Comparison of ENCODE assay signal across 16 cellular contexts in genomic region chr2:160242863-160243552, GRCh38. TPM values are rescaled to one million over a fixed set of nuclear protein-coding genes. Genes with fewer than 3 reads are reported as not detected.
A peak's percentile ranks its signal among the peaks of the same experiment; 100 is the strongest.
DNase-seq lines count a peak whose midpoint lies in the region; ATAC-seq and TF ChIP-seq lines count a peak whose summit lies in the region.
"Had no signal": no experiment of that assay in that cellular context is flagged by ENCODE, and none has a peak within 500 bp of the region (broad histone marks: within the 10 kb centered on the region; RNA-seq: fewer than 3 reads in every experiment).

No MANE protein-coding gene starts in this region.

- H3K79me1 ChIP-seq in IMR-90 (ENCODE audit: low read depth in 1 of 2, low read length in 2 of 2) = no peaks in the 10 kb centered on the region

- H2AFZ ChIP-seq in IMR-90 (replicated peaks; ENCODE audit: low read length, poor library complexity) = no peak overlapping the region

- no peak for TF ChIP-seq RAD21 in IMR-90 (IDR thresholded peaks at IDR 0.05; ENCODE audit: low read length)

- no peak overlapping the region for H3K9ac ChIP-seq in IMR-90 (ENCODE audit: low read depth, low read length)

- no peaks in the 10 kb centered on the region; the same call in 1 of the 2 replicates for H3K9me1 ChIP-seq in IMR-90 (ENCODE audit: insufficient read depth, low read length)

- intact Hi-C loops in IMR-90 (cut with micrococcal nuclease) (no loop called here), heart right ventricle (cut with DNase I) (no loop called here), psoas muscle (cut with DNase I) (no loop called here)

- dilution Hi-C loops in IMR-90 (cut with HindIII; ENCODE audit: low sequenced_read_pairs, unreplicated experiment) = no loop called here

- no peak overlapping the region for H2BK20ac ChIP-seq in IMR-90 (ENCODE audit: low read depth, low read length)

- no peaks in the 10 kb centered on the region for H4K20me1 ChIP-seq in IMR-90 (ENCODE audit: insufficient read depth, low read length)

- no peak overlapping the region for H3K4ac ChIP-seq in IMR-90 (ENCODE audit: low read depth, low read length)

- no peak for TF ChIP-seq POLR2A in IMR-90 (IDR thresholded peaks at IDR 0.05; ENCODE audit: low read depth, low read length)

- DNase-seq in IMR-90 (no peak), SJCRH30 (no peak), heart right ventricle (no peak), psoas muscle (no peak), DMS79 treated with DMSO at 0.1 percent for 48 hours (lab: John Stamatoyannopoulos, UW) (no peak)
- DNase-seq in central memory CD4-positive, alpha-beta T cell = no peak
- no peak for DNase-seq in activated CD4-positive, alpha-beta T cell treated with anti-CD3 and anti-CD28 coated beads for 1 hour
- DNase-seq: activated CD4-positive, alpha-beta T cell treated with anti-CD3 and anti-CD28 coated beads, Interleukin-2, amount 10 ng/mL, durations not matched to agents 7 days and 5 days; activated T-cell treated with anti-CD3 and anti-CD28 coated beads, Interleukin-2, amount 50 U/mL, for 24 hours; DMS153; esophagus squamous epithelium; NCI-H1930; NK-92 treated with Interleukin-12 subunit alpha and Interleukin-12 subunit beta, amount 100 ng/mL, for 24 hours had no signal

- H3K27me3 ChIP-seq in IMR-90 (ENCODE audit: control insufficient read depth, insufficient read depth, low read length) = no peaks in the 10 kb centered on the region
- H3K27me3 ChIP-seq in SJCRH30 = no peaks in the 10 kb centered on the region
- no peaks in the 10 kb centered on the region for H3K27me3 ChIP-seq in heart right ventricle
- no peaks in the 10 kb centered on the region for H3K27me3 ChIP-seq in psoas muscle (ENCODE audit: insufficient read depth in 3 of 3, low read length in 2 of 3)
- H3K27me3 ChIP-seq: esophagus squamous epithelium, SJSA1 had no signal

- H2BK15ac ChIP-seq in IMR-90 (ENCODE audit: low read depth, low read length) = no peak overlapping the region

- WGBS in IMR-90 (ENCODE audit: extremely low coverage in 2 of 2, insufficient read length in 1 of 2), 2 experiments = no CpG with 5 or more reads among the region's 3 CpGs
- 49 to 52% methylated on average over 3 of the region's 3 CpGs for WGBS in heart right ventricle, 2 donors
- 29 to 41% (median 32%) methylated on average over 3 of the region's 3 CpGs for WGBS in psoas muscle, 3 donors

- no TSS peak for BruUV-seq in IMR-90 (replicated peaks; lab: Mats Ljungman, UMichigan)

- no peak overlapping the region for H3K18ac ChIP-seq in IMR-90 (ENCODE audit: low read depth, low read length)

- H3K4me3 ChIP-seq in IMR-90 (ENCODE audit: insufficient read depth, low read depth, low read length) (no peak overlapping the region), SJCRH30 (no peak overlapping the region), heart right ventricle (no peak overlapping the region), psoas muscle (peak overlapping the region; percentile 36)
- H3K4me3 ChIP-seq: esophagus squamous epithelium, SJSA1 had no signal

- H3K9me3 ChIP-seq in IMR-90 (ENCODE audit: control insufficient read depth, insufficient read depth, low read length) (no peaks in the 10 kb centered on the region), SJCRH30 (replicated peaks) (no peaks in the 10 kb centered on the region), heart right ventricle (no peaks in the 10 kb centered on the region), psoas muscle (no peaks in the 10 kb centered on the region)
- H3K9me3 ChIP-seq: esophagus squamous epithelium, SJSA1 had no signal

- no peak overlapping the region for H2AK9ac ChIP-seq in IMR-90 (replicated peaks; ENCODE audit: low read depth, low read length, poor library complexity)

- H4K8ac ChIP-seq in IMR-90 (ENCODE audit: low read depth in 2 of 2, low read length in 2 of 2) = no peak overlapping the region

- no peak overlapping the region for H3K23ac ChIP-seq in IMR-90 (ENCODE audit: low read depth, low read length)

- H3K14ac ChIP-seq in IMR-90 (replicated peaks; ENCODE audit: low read depth, low read length) = peak overlapping the region; percentile 4; the same call in 1 of the 2 replicates

- 0 out of 2 replicates have a peak overlapping the region, but pooled peaks have one; percentile 54 for H2AK5ac ChIP-seq in IMR-90 (ENCODE audit: low read depth, low read length)

- peaks cover 7% of the 10 kb centered on the region for H3K4me1 ChIP-seq in IMR-90 (ENCODE audit: control insufficient read depth, insufficient read depth, low read length)
- peaks cover 41% of the 10 kb centered on the region for H3K4me1 ChIP-seq in SJCRH30
- H3K4me1 ChIP-seq in heart right ventricle = peaks cover 0 to 41% (median 22%) of the 10 kb centered on the region in 9 donors
- H3K4me1 ChIP-seq in psoas muscle = peaks cover 74% of the 10 kb centered on the region

- no peak overlapping the region; the same call in 1 of the 2 replicates for H4K91ac ChIP-seq in IMR-90 (ENCODE audit: insufficient read depth, low read depth, low read length)

- POLR2A ChIA-PET in IMR-90 (lab: Charles Lee; ENCODE audit: unreplicated experiment) = no interaction called here

- no peaks in the 10 kb centered on the region for H3K36me3 ChIP-seq in IMR-90 (ENCODE audit: control insufficient read depth, insufficient read depth, low read length)
- no peaks in the 10 kb centered on the region for H3K36me3 ChIP-seq in SJCRH30
- H3K36me3 ChIP-seq in heart right ventricle = no peaks in the 10 kb centered on the region
- no peaks in the 10 kb centered on the region for H3K36me3 ChIP-seq in psoas muscle (ENCODE audit: insufficient read depth in 1 of 2, low read depth in 1 of 2)
- H3K36me3 ChIP-seq: esophagus squamous epithelium, SJSA1 had no signal

- H2BK120ac ChIP-seq in IMR-90 (ENCODE audit: low read depth, low read length) = 0 out of 2 replicates have a peak overlapping the region, but pooled peaks have one; percentile 11

- no peak overlapping the region for H3K4me2 ChIP-seq in IMR-90 (ENCODE audit: low read depth, low read length)

- TF ChIP-seq CTCF in IMR-90 (conservative IDR thresholded peaks at IDR 0.05; ENCODE audit: low read depth, low read length) (no peak), heart right ventricle (IDR thresholded peaks at IDR 0.05) (no peak), psoas muscle (IDR thresholded peaks at IDR 0.05) (no peak)

- no peak overlapping the region for H3K56ac ChIP-seq in IMR-90 (ENCODE audit: extremely low read depth, insufficient read depth, low read length)

- no peak overlapping the region for H2BK5ac ChIP-seq in IMR-90 (ENCODE audit: low read depth, low read length, poor library complexity, severe bottlenecking)

- H4K5ac ChIP-seq in IMR-90 (ENCODE audit: low read depth, low read length) = no peak overlapping the region

- H3K27ac ChIP-seq in IMR-90 (ENCODE audit: insufficient read depth, low read length) (no peak overlapping the region), SJCRH30 (peak overlapping the region; percentile 85), heart right ventricle (peak overlapping the region in 7 of 10 donors; percentile 2 to 79 (median 55)), psoas muscle (peak overlapping the region; percentile 81)

- CTCF ChIA-PET in IMR-90 (lab: Yijun Ruan, JAX) = no interaction called here

- ATAC-seq in IMR-90 (ENCODE audit: low read depth) (no peak), heart right ventricle (peak in 7 of 8 donors; percentile 41 to 76 (median 66)), psoas muscle (peak; percentile 76 to 83 (median 79))
- ATAC-seq: natural killer cell treated with Interleukin-12 subunit alpha and Interleukin-12 subunit beta and Interleukin-15 and Interleukin-18, amount 100 ng/mL, for 72 hours; sciatic nerve had no signal

- in situ Hi-C loops in IMR-90 (cut with MboI; ENCODE audit: low sequenced_read_pairs) = no loop called here

TF ChIP-seq in IMR-90, 13 proteins besides CTCF, POLR2A, EP300 and RAD21:
- TF ChIP-seq USF2 (IDR thresholded peaks at IDR 0.05; ENCODE audit: low read depth, low read length) = no peak
- TF ChIP-seq SMC3 (IDR thresholded peaks at IDR 0.05; ENCODE audit: low read depth, low read length) = no peak
- no peak for TF ChIP-seq MAZ (IDR thresholded peaks at IDR 0.05; ENCODE audit: borderline replicate concordance, low read depth, low read length)
- TF ChIP-seq RCOR1 (IDR thresholded peaks at IDR 0.05; ENCODE audit: insufficient replicate concordance, low read length) = no peak
- TF ChIP-seq MXI1 (IDR thresholded peaks at IDR 0.05; ENCODE audit: borderline replicate concordance, low read depth, low read length) = no peak
- TF ChIP-seq FOS (IDR thresholded peaks at IDR 0.05; ENCODE audit: low read depth, low read length) = no peak
- no peak for TF ChIP-seq MAFK (IDR thresholded peaks at IDR 0.05; ENCODE audit: low read depth, low read length)
- no peak for TF ChIP-seq CHD1 (IDR thresholded peaks at IDR 0.05; ENCODE audit: low read depth, low read length)

RNA-seq across cellular contexts. Expression of gene ITGB6, which starts 42.9 kb away (rescaled TPM):
- total RNA-seq in IMR-90 (2012; rRNA removed) (under 0.01 TPM in 1 of 2 replicates, not detected in the other), heart right ventricle (1 to 10 TPM in 7 of 10 donors, under 1 TPM in 3; 0.18 to 3.5 (median 1.3) TPM), psoas muscle (10 to 100 TPM in 2 of 4 donors, 1 to 10 TPM in 2; 4.6 to 24.3 (median 10.0) TPM)
- polyA plus RNA-seq in IMR-90 (2012; rRNA removed) (not detected in 2 replicates), heart right ventricle (under 1 TPM; 0.09 to 0.73 TPM), psoas muscle (1 to 10 TPM; 2.1 to 4.8 (median 3.0) TPM)
- polyA plus RNA-seq in IMR-90 (2012; cell fraction: cytosol; rRNA removed) = not detected in 2 replicates
- polyA plus RNA-seq in IMR-90 (2012; cell fraction: nucleus; rRNA removed; ENCODE audit: low replicate concordance) = 0.02 TPM in 1 of 2 replicates, not detected in the other
- 3.7 and 3.8 TPM in 2 replicates for total RNA-seq in SJCRH30 (2014; rRNA removed; shearing (Covaris generic))
- total RNA-seq: activated CD4-positive, alpha-beta T cell treated with anti-CD3 and anti-CD28 coated beads, Interleukin-2, amount 10 ng/mL, durations not matched to agents 7 days and 5 days; natural killer cell treated with Interleukin-12 subunit alpha and Interleukin-12 subunit beta and Interleukin-15 and Interleukin-18, amount 100 ng/mL, for 72 hours; sciatic nerve; SJSA1 had no signal
